ENCODE assay signal across 8 cellular contexts in the genomic region with DNA sequence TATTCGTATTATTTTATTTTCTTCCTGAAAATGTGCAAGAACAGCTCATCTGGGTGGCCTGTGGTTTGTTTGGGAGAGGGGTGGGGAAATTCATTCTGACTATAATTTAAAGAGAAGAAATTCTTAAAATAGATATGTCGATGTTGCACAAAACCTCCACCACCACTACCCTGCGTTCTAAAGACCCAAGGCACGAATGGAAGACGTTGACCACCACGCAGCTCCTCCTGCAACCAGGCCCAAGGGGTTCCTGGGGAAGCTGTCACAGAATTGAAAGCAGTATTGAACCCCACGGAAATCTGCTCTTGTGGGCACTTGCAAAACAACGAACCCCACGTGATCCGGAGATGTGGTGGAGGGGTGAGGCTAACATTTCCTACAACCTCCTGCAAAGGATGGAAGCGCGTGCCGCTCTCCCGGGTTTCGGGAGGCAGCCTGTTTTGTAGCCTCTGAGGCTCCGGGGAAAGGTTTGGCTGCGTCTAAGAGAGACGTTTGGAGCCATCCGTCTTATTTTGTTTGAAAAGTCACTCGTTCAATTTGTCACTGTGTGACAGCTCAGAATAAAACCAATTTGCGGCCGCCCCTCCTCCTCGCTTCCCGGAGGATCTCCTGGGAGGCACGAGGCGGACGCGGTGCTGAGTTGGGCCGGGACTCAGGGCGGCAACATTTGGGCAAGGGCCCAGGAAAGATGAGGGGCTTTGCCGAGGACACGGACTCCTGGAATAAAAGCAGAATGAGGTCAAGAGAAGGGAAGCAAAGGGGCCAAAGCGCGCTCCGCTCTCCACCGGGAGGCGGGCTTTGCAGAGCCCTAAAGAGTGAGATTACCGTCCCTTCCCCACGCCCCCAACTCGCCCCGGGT. TPM values are rescaled to one million over a fixed set of nuclear protein-coding genes. Genes with fewer than 3 reads are reported as not detected.
DNase-seq lines count a peak whose midpoint lies in the region; ATAC-seq, FAIRE-seq and TF ChIP-seq lines count a peak whose summit lies in the region.

No MANE protein-coding gene starts in this region.

- no CpG with 5 or more reads among the region's 41 CpGs for WGBS in trophoblast cell (ENCODE audit: extremely low coverage, insufficient coverage, insufficient read length)

- no peak for ATAC-seq in CD4-positive, alpha-beta T cell (ENCODE audit: poor library complexity)
- no peak; the same call in 1 of the 2 replicates for ATAC-seq in HCT116

- no peak overlapping the region for H3K23ac ChIP-seq in trophoblast cell (ENCODE audit: low read length)

- no peak overlapping the region for H4K12ac ChIP-seq in trophoblast cell (ENCODE audit: low read depth, low read length)

- peaks cover 34% of the 10 kb centered on the region for H3K4me1 Mint-ChIP-seq in CD4-positive, alpha-beta T cell (ENCODE audit: low read depth)

- H3K9ac ChIP-seq in HCT116 (ENCODE audit: low read length) (peak overlapping the region; percentile 58; the same call in 1 of the 2 replicates), trophoblast cell (ENCODE audit: low read length) (no peak overlapping the region)

- H2BK5ac ChIP-seq in trophoblast cell (ENCODE audit: low read depth, low read length, poor library complexity), result no peak overlapping the region

- peaks cover 3 to 11% of the 10 kb centered on the region in 2 experiments; a peak in 3 of 4 replicates for H3K4me1 ChIP-seq in HCT116 (ENCODE audit: control insufficient read depth in 1 of 2, insufficient read depth in 2 of 2, low read length in 2 of 2)
- peaks cover 29% of the 10 kb centered on the region for H3K4me1 ChIP-seq in SJSA1 (replicated peaks)
- peaks cover 19% of the 10 kb centered on the region in 2 experiments for H3K4me1 ChIP-seq in trophoblast cell (ENCODE audit: control insufficient read depth in 1 of 2, insufficient read depth in 2 of 2, low read length in 2 of 2)

- no peak for TF ChIP-seq POLR2A in HCT116 (IDR thresholded peaks at IDR 0.05; ENCODE audit: borderline replicate concordance, extremely low read depth, insufficient read depth, insufficient read length)

- no peaks in the 10 kb centered on the region for H4K20me1 ChIP-seq in HCT116 (ENCODE audit: insufficient read depth)

- no peak overlapping the region for H2BK12ac ChIP-seq in trophoblast cell (ENCODE audit: low read length)

- no TSS peak for BruUV-seq in HCT116 (replicated peaks; lab: Mats Ljungman, UMichigan)

- H3K14ac ChIP-seq in trophoblast cell (ENCODE audit: low read length), result no peak overlapping the region

- no peaks in the 10 kb centered on the region for H3K36me3 Mint-ChIP-seq in CD4-positive, alpha-beta T cell (ENCODE audit: low read depth)

- RAD21 ChIA-PET in HCT116 (lab: Charles Lee; ENCODE audit: low non-redundant PET in 1 of 2, low total read pairs in 2 of 2, uncharacterized antibody in 2 of 2, unreplicated experiment in 2 of 2), result no interaction called here

- H3K4me3 ChIP-seq in HCT116 (replicated peaks in 1 of 2; ENCODE audit: low read depth in 1 of 2, low read length in 2 of 2), result peak overlapping the region; percentile 58 to 75
- peak overlapping the region; percentile 91 for H3K4me3 ChIP-seq in SJSA1
- H3K4me3 ChIP-seq in fibroblast of villous mesenchyme (ENCODE audit: low read depth, low read length), result peak overlapping the region; percentile 71
- no peak overlapping the region for H3K4me3 ChIP-seq in trophoblast cell (ENCODE audit: low read depth, low read length)

- H3K4me3 Mint-ChIP-seq in CD4-positive, alpha-beta T cell, result peak overlapping the region; percentile 74

- H2AK5ac ChIP-seq in trophoblast cell (ENCODE audit: low read length), result no peak overlapping the region

- H4K91ac ChIP-seq in trophoblast cell (ENCODE audit: low read depth, low read length), result no peak overlapping the region

- POLR2A ChIA-PET in CD4-positive, alpha-beta T cell (lab: Charles Lee), result no interaction called here
- POLR2A ChIA-PET in HCT116 (lab: Charles Lee), result no interaction called here

- H4K8ac ChIP-seq in trophoblast cell (ENCODE audit: low read depth, low read length), result no peak overlapping the region

- no peak for FAIRE-seq in urothelium cell line (lab: Jason Lieb, UNC)

- H2AFZ ChIP-seq in HCT116 (ENCODE audit: low read depth, low read length, poor library complexity, severe bottlenecking), result peak overlapping the region; percentile 74
- H2AFZ ChIP-seq in trophoblast cell (ENCODE audit: insufficient read depth, low read length, poor library complexity), result no peak overlapping the region

- peak overlapping the region; percentile 91 for H3K4me2 ChIP-seq in HCT116 (ENCODE audit: low read length)
- H3K4me2 ChIP-seq in trophoblast cell (ENCODE audit: low read length), result peak overlapping the region; percentile 89

- H3K79me2 ChIP-seq in HCT116 (ENCODE audit: insufficient read depth, low read length) (no peaks in the 10 kb centered on the region), trophoblast cell (ENCODE audit: control insufficient read depth, insufficient read depth, low read length, poor library complexity) (no peaks in the 10 kb centered on the region)

- no peaks in the 10 kb centered on the region for H3K9me3 ChIP-seq in CD4-positive, alpha-beta T cell (ENCODE audit: control insufficient read depth, low read length)
- no peaks in the 10 kb centered on the region for H3K9me3 ChIP-seq in HCT116 (ENCODE audit: control insufficient read depth in 1 of 2, insufficient read depth in 1 of 2, low read depth in 1 of 2, low read length in 2 of 2)
- H3K9me3 ChIP-seq in SJSA1 (replicated peaks), result 0 out of 2 replicates have a peak, but pooled peaks cover 3% of the 10 kb centered on the region
- peaks cover 3% of the 10 kb centered on the region for H3K9me3 ChIP-seq in trophoblast cell (ENCODE audit: insufficient read depth, low read depth, low read length)

- no peak overlapping the region for H3K27ac Mint-ChIP-seq in CD4-positive, alpha-beta T cell

- no peak for DNase-seq in CD4-positive, alpha-beta T cell
- DNase-seq in HCT116 (ENCODE audit: low read depth, low spot score) (no peak), SJSA1 (ENCODE audit: low read depth in 1 of 2, low spot score in 2 of 2) (peak in 1 of 2 experiments; percentile 57), fibroblast of villous mesenchyme (ENCODE audit: low read depth) (no peak), trophoblast cell (no peak), EL (no peak), urothelium cell line (ENCODE audit: low spot score) (no peak), cerebellum (ENCODE audit: low spot score) (no peak)

- H3K36me3 ChIP-seq in HCT116 (ENCODE audit: control insufficient read depth in 1 of 2, insufficient read depth in 2 of 2, low read length in 2 of 2) (no peaks in the 10 kb centered on the region), SJSA1 (peaks cover 26% of the 10 kb centered on the region), trophoblast cell (ENCODE audit: control insufficient read depth in 1 of 2, insufficient read depth in 2 of 2, low read length in 2 of 2) (no peaks in the 10 kb centered on the region)

- H3K27me3 ChIP-seq in CD4-positive, alpha-beta T cell (ENCODE audit: control insufficient read depth, insufficient read depth, low read length), result peaks cover 92% of the 10 kb centered on the region
- H3K27me3 ChIP-seq in HCT116 (ENCODE audit: insufficient read depth, low read length) (no peaks in the 10 kb centered on the region), SJSA1 (replicated peaks) (no peaks in the 10 kb centered on the region), trophoblast cell (ENCODE audit: insufficient read depth, low read length) (peaks cover 74% of the 10 kb centered on the region)

- H3K9me3 Mint-ChIP-seq in CD4-positive, alpha-beta T cell, result no peaks in the 10 kb centered on the region

- H3K27ac ChIP-seq in CD4-positive, alpha-beta T cell (ENCODE audit: low read depth, low read length), result no peak overlapping the region
- H3K27ac ChIP-seq in HCT116 (ENCODE audit: low read depth, low read length), result no peak overlapping the region
- H3K27ac ChIP-seq in SJSA1, result 0 out of 2 replicates have a peak overlapping the region, but pooled peaks have one; percentile 8
- no peak overlapping the region for H3K27ac ChIP-seq in trophoblast cell (ENCODE audit: low read depth, low read length)

- H3K79me1 ChIP-seq in trophoblast cell (ENCODE audit: low read length), result no peaks in the 10 kb centered on the region

- peaks cover 90% of the 10 kb centered on the region for H3K27me3 Mint-ChIP-seq in CD4-positive, alpha-beta T cell

- no peak overlapping the region for H3K4ac ChIP-seq in trophoblast cell (ENCODE audit: low read depth, low read length)

- TF ChIP-seq CTCF in CD4-positive, alpha-beta T cell (IDR thresholded peaks at IDR 0.05), result no peak
- no peak for TF ChIP-seq CTCF in HCT116 (IDR thresholded peaks at IDR 0.05 in 2 of 3, conservative IDR thresholded peaks at IDR 0.05 in 1 of 3; ENCODE audit: borderline replicate concordance in 1 of 3, insufficient read depth in 1 of 3, low read depth in 2 of 3, low read length in 2 of 3)
- TF ChIP-seq CTCF in fibroblast of villous mesenchyme (IDR thresholded peaks at IDR 0.05; ENCODE audit: insufficient read depth, low read depth, low read length), result no peak

- CTCF ChIA-PET in CD4-positive, alpha-beta T cell (lab: Charles Lee), result no interaction called here
- CTCF ChIA-PET in HCT116 (lab: Charles Lee), result interaction anchor here (0.7 to 1.3 kb wide), 3 partner anchors 27 to 1577 kb away, joined by 3 to 4 read pairs (median 4); no protein-coding TSS in a partner anchor

- H2BK120ac ChIP-seq in trophoblast cell (ENCODE audit: insufficient read depth, low read length, poor library complexity), result no peak overlapping the region

- no peak overlapping the region for H3K18ac ChIP-seq in trophoblast cell (ENCODE audit: low read length)

- H3K9me2 ChIP-seq in HCT116 (ENCODE audit: insufficient read depth), result no peaks in the 10 kb centered on the region

- TF ChIP-seq RAD21 in HCT116 (IDR thresholded peaks at IDR 0.05; ENCODE audit: low read depth), result no peak

- intact Hi-C loops in CD4-positive, alpha-beta T cell (cut with DNase I, micrococcal nuclease), result no loop called here
- intact Hi-C loops in HCT116 (cut with micrococcal nuclease), result loop anchor here (5.0 to 10.0 kb wide), 3 partner anchors 539 to 1576 kb away; no protein-coding TSS in a partner anchor

RNA-seq across cellular contexts. Expression of a gene that starts 0.8 kb away (rescaled TPM):
- under 1 TPM; 0.27 to 0.39 TPM for total RNA-seq in CD4-positive, alpha-beta T cell
- total RNA-seq in HCT116 (2021; ENCODE audit: unreplicated experiment) (1.8 TPM), fibroblast of villous mesenchyme (8.7 and 19.9 TPM in 2 replicates), cerebellum (1.00 TPM)
- 0.17 and 0.88 TPM in 2 replicates for polyA plus RNA-seq in HCT116 (2012)
- total RNA-seq in SJSA1 (2014; rRNA removed; shearing (Covaris generic)), result 5.2 and 8.3 TPM in 2 replicates
- polyA plus RNA-seq in trophoblast cell (2013), result 1.6 and 1.8 TPM in 2 replicates
